1 cellular context compared by ENCODE assay signal in the genomic region with DNA sequence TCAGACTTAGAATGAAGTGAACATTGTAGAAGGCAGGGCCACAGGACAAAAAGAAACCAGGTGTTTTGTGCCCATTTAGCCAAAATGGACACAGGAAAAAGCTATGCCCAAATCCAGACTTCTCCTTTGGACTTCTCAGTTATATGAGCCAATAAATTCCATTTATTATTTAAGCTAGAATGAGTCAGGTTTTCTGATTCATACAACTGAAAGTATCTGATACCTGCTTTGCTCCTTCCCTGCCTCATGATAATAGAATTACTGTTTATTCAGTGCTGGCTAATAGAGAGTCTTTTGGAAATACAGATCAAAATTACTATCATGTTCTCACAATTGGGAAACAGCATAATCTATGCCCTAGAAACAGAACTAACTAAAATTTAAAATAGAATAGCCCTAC.
TF ChIP-seq lines count a peak whose summit lies in the region.

No MANE protein-coding gene starts in this region.

TF ChIP-seq in IMR-90, 13 proteins besides CTCF, POLR2A, EP300 and RAD21:
- no peak for TF ChIP-seq MAFK (IDR thresholded peaks at IDR 0.05; ENCODE audit: low read depth, low read length)
- TF ChIP-seq RFX5 (IDR thresholded peaks at IDR 0.05; ENCODE audit: low read depth, low read length): no peak
- TF ChIP-seq, protein P1, sequence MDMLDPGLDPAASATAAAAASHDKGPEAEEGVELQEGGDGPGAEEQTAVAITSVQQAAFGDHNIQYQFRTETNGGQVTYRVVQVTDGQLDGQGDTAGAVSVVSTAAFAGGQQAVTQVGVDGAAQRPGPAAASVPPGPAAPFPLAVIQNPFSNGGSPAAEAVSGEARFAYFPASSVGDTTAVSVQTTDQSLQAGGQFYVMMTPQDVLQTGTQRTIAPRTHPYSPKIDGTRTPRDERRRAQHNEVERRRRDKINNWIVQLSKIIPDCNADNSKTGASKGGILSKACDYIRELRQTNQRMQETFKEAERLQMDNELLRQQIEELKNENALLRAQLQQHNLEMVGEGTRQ (IDR thresholded peaks at IDR 0.05; ENCODE audit: low read depth, low read length): no peak
- TF ChIP-seq BHLHE40 (IDR thresholded peaks at IDR 0.05; ENCODE audit: low read depth, low read length): no peak
- TF ChIP-seq, protein P2, sequence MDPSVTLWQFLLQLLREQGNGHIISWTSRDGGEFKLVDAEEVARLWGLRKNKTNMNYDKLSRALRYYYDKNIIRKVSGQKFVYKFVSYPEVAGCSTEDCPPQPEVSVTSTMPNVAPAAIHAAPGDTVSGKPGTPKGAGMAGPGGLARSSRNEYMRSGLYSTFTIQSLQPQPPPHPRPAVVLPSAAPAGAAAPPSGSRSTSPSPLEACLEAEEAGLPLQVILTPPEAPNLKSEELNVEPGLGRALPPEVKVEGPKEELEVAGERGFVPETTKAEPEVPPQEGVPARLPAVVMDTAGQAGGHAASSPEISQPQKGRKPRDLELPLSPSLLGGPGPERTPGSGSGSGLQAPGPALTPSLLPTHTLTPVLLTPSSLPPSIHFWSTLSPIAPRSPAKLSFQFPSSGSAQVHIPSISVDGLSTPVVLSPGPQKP (IDR thresholded peaks at IDR 0.05; ENCODE audit: borderline replicate concordance, low read depth, low read length): no peak
- TF ChIP-seq CHD1 (IDR thresholded peaks at IDR 0.05; ENCODE audit: low read depth, low read length): no peak
- no peak for TF ChIP-seq FOS (IDR thresholded peaks at IDR 0.05; ENCODE audit: low read depth, low read length)
- no peak for TF ChIP-seq MXI1 (IDR thresholded peaks at IDR 0.05; ENCODE audit: borderline replicate concordance, low read depth, low read length)
- TF ChIP-seq NFE2L2 (IDR thresholded peaks at IDR 0.05; ENCODE audit: low read depth, low read length): no peak
- no peak for TF ChIP-seq SMC3 (IDR thresholded peaks at IDR 0.05; ENCODE audit: low read depth, low read length)
- TF ChIP-seq RCOR1 (IDR thresholded peaks at IDR 0.05; ENCODE audit: insufficient replicate concordance, low read length): no peak
